ENCODE assay signal across 33 cellular contexts in genomic region chr21:31571879-31572278, GRCh38.
"Had no signal": no experiment of that assay in that cellular context is flagged by ENCODE, and none has a peak within 500 bp of the region (broad histone marks: within the 10 kb centered on the region; RNA-seq: fewer than 3 reads in every experiment).

No MANE protein-coding gene starts in this region.

- H3K4me2 ChIP-seq: SK-N-SH had no signal

- ATAC-seq: PC-3 had no signal

- H3K9ac ChIP-seq: SK-N-SH had no signal

- H3K4me3 ChIP-seq: Peyer's patch, SJSA1 had no signal

- H3K9me3 ChIP-seq: SJSA1 had no signal

- H3K4me1 ChIP-seq: Peyer's patch, SJSA1 had no signal

- H3K27me3 ChIP-seq: Peyer's patch, SJSA1 had no signal

- H3K27ac ChIP-seq: Peyer's patch, SJSA1 had no signal

- H3K36me3 ChIP-seq: Peyer's patch, SJSA1 had no signal

- DNase-seq: Karpas-422; NCI-H1048; NCI-H1092 treated with DMSO at 0.1 percent for 48 hours; NCI-H1105 treated with DMSO at 0.1 percent for 48 hours; NCI-H1417; NCI-H1436; NCI-H146; NCI-H1694; NCI-H187; NCI-H1930; NCI-H2029 treated with DMSO at 0.1 percent for 48 hours; NCI-H2081 treated with DMSO at 0.1 percent for 48 hours; NCI-H2107; NCI-H2171; NCI-H226; NCI-H446 treated with DMSO at 0.1 percent for 48 hours; NCI-H510A; NCI-H524; NCI-H526; NCI-H69; NCI-H748 treated with DMSO at 0.1 percent for 48 hours; NCI-H82; NK-92 treated with Interleukin-12 subunit alpha and Interleukin-12 subunit beta, amount 100 ng/mL, for 24 hours; OCI-M1; PC-3; Peyer's patch; Right ventricle myocardium superior; RPMI8226; SHP77 treated with DMSO at 0.1 percent for 48 hours; SK-N-SH; SW 1271; T-helper 1 cell had no signal
